In genomic region chr15:44536298-44536961, GRCh38 we compare ENCODE assay signal across 9 cellular contexts. TPM values are rescaled to one million over a fixed set of nuclear protein-coding genes. Genes with fewer than 3 reads are reported as not detected.
A peak's percentile ranks its signal among the peaks of the same experiment; 100 is the strongest.
DNase-seq lines count a peak whose midpoint lies in the region; ATAC-seq, FAIRE-seq and TF ChIP-seq lines count a peak whose summit lies in the region.
"Had no signal": no experiment of that assay in that cellular context is flagged by ENCODE, and none has a peak within 500 bp of the region (broad histone marks: within the 10 kb centered on the region; RNA-seq: fewer than 3 reads in every experiment).

No MANE protein-coding gene starts in this region.

- intact Hi-C loops in PC-3 (cut with micrococcal nuclease) (loop anchor here (5.0 kb wide), 1 partner anchor 109 kb away; the partner anchor contains the start of gene CTDSPL2), mammary epithelial cell (cut with micrococcal nuclease) (no loop called here)

- dilution Hi-C loops in mammary epithelial cell (cut with HindIII; ENCODE audit: low sequenced_read_pairs): no loop called here

- H3K4me1 ChIP-seq in PC-3 (ENCODE audit: insufficient read depth, low read length) (peaks cover 28% of the 10 kb centered on the region), mammary epithelial cell (ENCODE audit: insufficient read depth, low read length) (peaks cover 14% of the 10 kb centered on the region), small intestine (ENCODE audit: control insufficient read depth in 2 of 2, insufficient read depth in 1 of 2, low read depth in 1 of 2, low read length in 1 of 2) (no peaks in the 10 kb centered on the region)

- in situ Hi-C loops in mammary epithelial cell (cut with MboI; ENCODE audit: low sequenced_read_pairs in 2 of 2): no loop called here

- BruUV-seq in PC-3 (replicated peaks; lab: Mats Ljungman, UMichigan): no TSS peak
- BruUV-seq in mammary epithelial cell (replicated peaks; lab: Mats Ljungman, UMichigan): no TSS peak

- H3K79me2 ChIP-seq in PC-3 (ENCODE audit: low read length) (peaks cover 58% of the 10 kb centered on the region), mammary epithelial cell (ENCODE audit: insufficient read depth, low read length) (peaks cover 62% of the 10 kb centered on the region)

- DNase-seq in NCI-H2107 treated with DMSO at 0.1 percent for 48 hours (lab: John Stamatoyannopoulos, UW; ENCODE audit: unreplicated experiment) (peak; percentile 64), NCI-H2107 (lab: John Stamatoyannopoulos, UW) (no peak), PC-3 (peak; percentile 82), mammary epithelial cell (peak; percentile 87), islet precursor cell (peak; percentile 98), small intestine (peak; percentile 84)

- POLR2A ChIA-PET in PC-3 (lab: Charles Lee; ENCODE audit: unreplicated experiment): interaction anchor here (0.5 to 1.2 kb wide), 9 partner anchors 10 to 1445 kb away, joined by 3 to 9 read pairs (median 6); partner anchors contain the start of gene CTDSPL2

- H3K9me3 ChIP-seq in PC-3 (ENCODE audit: low read length): no peaks in the 10 kb centered on the region
- H3K9me3 ChIP-seq in mammary epithelial cell (replicated peaks; ENCODE audit: insufficient read depth, low read length): no peaks in the 10 kb centered on the region
- no peaks in the 10 kb centered on the region for H3K9me3 ChIP-seq in small intestine (ENCODE audit: control insufficient read depth, low read depth)

- CTCF ChIA-PET in PC-3 (lab: Charles Lee): interaction anchor here (1.1 kb wide), 2 partner anchors 10 to 192 kb away, joined by 4 to 7 read pairs; no protein-coding TSS in a partner anchor
- CTCF ChIA-PET in mammary epithelial cell (lab: Charles Lee; ENCODE audit: low non-redundant PET): interaction anchor here (0.5 to 0.6 kb wide), 2 partner anchors 40 to 172 kb away, joined by 5 to 9 read pairs; no protein-coding TSS in a partner anchor

- peak; percentile 37 for TF ChIP-seq CTCF in PC-3 (conservative IDR thresholded peaks at IDR 0.05; ENCODE audit: low read depth, low read length)
- TF ChIP-seq CTCF in mammary epithelial cell (conservative IDR thresholded peaks at IDR 0.05 in 1 of 2, IDR thresholded peaks at IDR 0.05 in 1 of 2; ENCODE audit: extremely low read depth in 1 of 2, insufficient read depth in 1 of 2, low read depth in 1 of 2, low read length in 2 of 2): peak in 1 of 2 donors; percentile 58

- H4K20me1 ChIP-seq in PC-3 (ENCODE audit: low read length): peaks cover 27% of the 10 kb centered on the region
- H4K20me1 ChIP-seq in mammary epithelial cell (ENCODE audit: insufficient read depth, low read length): no peaks in the 10 kb centered on the region

- WGBS in mammary epithelial cell (ENCODE audit: low coverage, missing lambda C conversion rate): 2% methylated on average over 11 of the region's 47 CpGs
- WGBS in small intestine, 3 donors: 0% methylated on average over 37 to 47 of the region's 47 CpGs

- ATAC-seq in GM21367 (IDR thresholded peaks at IDR 0.05; ENCODE audit: unreplicated experiment) (peak; percentile 53), HG03571 (IDR thresholded peaks at IDR 0.05; ENCODE audit: unreplicated experiment) (peak; percentile 46), PC-3 (peak; percentile 80)

- peak overlapping the region; percentile 94 for H3K4me2 ChIP-seq in PC-3 (ENCODE audit: low read length)
- peak overlapping the region; percentile 74 for H3K4me2 ChIP-seq in mammary epithelial cell (ENCODE audit: insufficient read depth, low read depth, low read length)

- FAIRE-seq in small intestine (lab: Jason Lieb, UNC): no peak
- FAIRE-seq: G401.6 had no signal

- H2AFZ ChIP-seq in PC-3 (ENCODE audit: low read length): peak overlapping the region; percentile 75
- H2AFZ ChIP-seq in mammary epithelial cell (ENCODE audit: low read depth, low read length): peak overlapping the region; percentile 82

- H3K27ac ChIP-seq in PC-3 (ENCODE audit: low read length) (peak overlapping the region; percentile 82), mammary epithelial cell (ENCODE audit: insufficient read depth, low read depth, low read length) (peak overlapping the region; percentile 80), small intestine (ENCODE audit: low read depth in 1 of 2, low read length in 1 of 2) (peak overlapping the region; percentile 92 to 97)

- no peaks in the 10 kb centered on the region for H3K9me2 ChIP-seq in PC-3 (replicated peaks; ENCODE audit: low read length)

- H3K4me3 ChIP-seq in PC-3 (ENCODE audit: low read length) (peak overlapping the region; percentile 78), mammary epithelial cell (replicated peaks in 1 of 3; ENCODE audit: insufficient read depth in 1 of 3, low read depth in 2 of 3, low read length in 3 of 3) (peak overlapping the region; percentile 63 to 82 (median 74)), small intestine (ENCODE audit: low read depth in 1 of 2, low read length in 2 of 2) (peak overlapping the region; percentile 67 to 68)

- no peaks in the 10 kb centered on the region for H3F3A ChIP-seq in PC-3 (ENCODE audit: low read length, unreplicated experiment)

- H3K9ac ChIP-seq in PC-3 (ENCODE audit: low read length): peak overlapping the region; percentile 84
- peak overlapping the region; percentile 91 for H3K9ac ChIP-seq in mammary epithelial cell (ENCODE audit: insufficient read depth, low read length)

- no peaks in the 10 kb centered on the region for H3K27me3 ChIP-seq in PC-3 (ENCODE audit: low read length)
- no peaks in the 10 kb centered on the region for H3K27me3 ChIP-seq in mammary epithelial cell (ENCODE audit: insufficient read depth, low read length)
- no peaks in the 10 kb centered on the region for H3K27me3 ChIP-seq in small intestine (ENCODE audit: control insufficient read depth in 2 of 2, insufficient read depth in 2 of 2, low read length in 2 of 2)

- peaks cover 18% of the 10 kb centered on the region for H3K36me3 ChIP-seq in PC-3 (ENCODE audit: low read depth, low read length)
- peaks cover 14% of the 10 kb centered on the region for H3K36me3 ChIP-seq in mammary epithelial cell (ENCODE audit: insufficient read depth, low read length)
- H3K36me3 ChIP-seq in small intestine (ENCODE audit: control insufficient read depth in 2 of 2, insufficient read depth in 2 of 2, low read length in 2 of 2): no peaks in the 10 kb centered on the region

RNA-seq across cellular contexts. Expression of gene EIF3J, which starts 0.5 kb away (rescaled TPM):
- total RNA-seq in PC-3 (2014; rRNA removed) (38.2 and 39.0 TPM in 2 replicates), mammary epithelial cell (100 to 1,000 TPM in 1 of 2 donors, 10 to 100 TPM in 1; 30.5 to 105 TPM)
- polyA plus RNA-seq in mammary epithelial cell (49.4 TPM), small intestine (10 to 100 TPM; 31.5 to 63.3 (median 50.3) TPM)
- 28.5 TPM for polyA minus RNA-seq in mammary epithelial cell
